In genomic region chr5:36462295-36463021, GRCh38 we compare ENCODE assay signal across 1 cellular context.
TF ChIP-seq lines count a peak whose summit lies in the region.

No MANE protein-coding gene starts in this region.

TF ChIP-seq in K562, 482 proteins besides CTCF, POLR2A, EP300 and RAD21 (continued from another document):
- TF ChIP-seq ZNF280B (CRISPR knock-in tag; IDR thresholded peaks at IDR 0.05) (no peak), HDAC2 (IDR thresholded peaks at IDR 0.05) (no peak), TSHZ1 (CRISPR knock-in tag; IDR thresholded peaks at IDR 0.05) (no peak), RBBP5 (IDR thresholded peaks at IDR 0.05; ENCODE audit: borderline replicate concordance, insufficient read depth, low read length, poor library complexity, severe bottlenecking) (no peak), KHSRP (IDR thresholded peaks at IDR 0.05) (no peak), SMAD1 (IDR thresholded peaks at IDR 0.05; ENCODE audit: low read depth, low read length, partially characterized antibody) (no peak), ZNF124 (CRISPR knock-in tag; IDR thresholded peaks at IDR 0.05) (no peak), NONO (IDR thresholded peaks at IDR 0.05; ENCODE audit: low read depth in 2 of 2, low read length in 1 of 2) (no peak)
TF ChIP-seq in K562: peak in this region for 7.
